In the genomic region with DNA sequence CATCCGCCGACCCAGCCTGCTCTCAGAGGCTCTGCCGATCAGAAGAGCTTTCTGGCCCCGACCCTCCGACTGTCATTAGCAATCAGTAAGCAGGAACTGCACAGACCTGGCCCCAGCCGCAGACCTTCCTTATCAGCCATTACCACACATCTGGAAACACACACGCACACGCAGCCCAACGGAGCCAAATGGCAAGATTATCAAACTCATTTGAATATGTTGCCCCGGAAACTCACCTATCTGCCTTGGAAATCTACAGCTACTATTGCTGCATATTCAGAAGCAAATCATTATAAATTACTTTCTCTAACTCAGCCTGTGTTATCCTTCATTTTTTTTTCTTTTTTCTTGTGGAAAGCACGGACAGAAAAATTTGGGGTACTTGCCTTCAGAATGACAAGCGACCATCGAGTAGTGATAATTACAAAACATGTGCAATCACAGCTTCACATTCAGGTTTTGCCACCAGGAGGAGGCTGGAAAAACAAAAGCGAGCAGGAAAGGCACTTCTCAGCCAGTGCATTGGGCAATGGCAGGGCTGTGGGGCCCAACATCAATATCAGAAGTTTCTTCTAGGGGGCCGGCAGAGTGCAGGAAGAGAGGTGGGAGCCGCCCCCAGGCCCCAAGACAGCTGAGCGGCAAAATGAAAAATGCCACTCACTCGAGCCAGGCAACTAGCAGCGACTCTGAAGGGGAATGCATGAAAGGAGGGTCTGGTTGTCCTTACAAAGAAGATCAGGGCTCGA, we compare ENCODE assay signal across 11 cellular contexts.
DNase-seq lines count a peak whose midpoint lies in the region; ATAC-seq lines count a peak whose summit lies in the region.
"Had no signal": no experiment of that assay in that cellular context is flagged by ENCODE, and none has a peak within 500 bp of the region (broad histone marks: within the 10 kb centered on the region; RNA-seq: fewer than 3 reads in every experiment).

No MANE protein-coding gene starts in this region.

- H3K27ac ChIP-seq in CD4-positive, alpha-beta memory T cell (ENCODE audit: low read depth, low read length) = no peak overlapping the region
- H3K27ac ChIP-seq: dorsolateral prefrontal cortex had no signal

- H3K4me1 Mint-ChIP-seq in CD4-positive, alpha-beta memory T cell = peaks cover 7 to 12% (median 9%) of the 10 kb centered on the region in 4 donors
- H3K4me1 Mint-ChIP-seq in activated T-helper 17 cell treated with anti-CD3 and anti-CD28 coated beads, Interleukin-2, amount 50 U/mL, for 72 hours = peaks cover 13% of the 10 kb centered on the region

- DNase-seq in CD4-positive, alpha-beta memory T cell = no peak
- DNase-seq in KBM-7 = peak; percentile 91
- no peak for DNase-seq in left lobe of liver (ENCODE audit: low spot score)
- no peak for DNase-seq in AG08396 (ENCODE audit: low spot score)
- DNase-seq: dorsolateral prefrontal cortex, hippocampal formation, SHP77 treated with DMSO at 0.1 percent for 48 hours had no signal

- H3K4me3 ChIP-seq in CD4-positive, alpha-beta memory T cell (ENCODE audit: low read length in 2 of 2) = no peak overlapping the region
- H3K4me3 ChIP-seq: dorsolateral prefrontal cortex had no signal

- H3K36me3 ChIP-seq in CD4-positive, alpha-beta memory T cell (ENCODE audit: insufficient read depth, low read length) = no peaks in the 10 kb centered on the region

- peaks cover 0 to 2% of the 10 kb centered on the region in 2 donors for H3K27me3 Mint-ChIP-seq in CD4-positive, alpha-beta memory T cell
- H3K27me3 Mint-ChIP-seq in activated T-helper 17 cell treated with anti-CD3 and anti-CD28 coated beads, Interleukin-2, amount 50 U/mL, for 72 hours = peaks cover 8% of the 10 kb centered on the region

- CTCF ChIA-PET in CD4-positive, alpha-beta memory T cell (lab: Charles Lee; ENCODE audit: partially characterized antibody) = no interaction called here

- H3K27me3 ChIP-seq in CD4-positive, alpha-beta memory T cell (ENCODE audit: insufficient read depth, low read length) = no peaks in the 10 kb centered on the region
- H3K27me3 ChIP-seq: dorsolateral prefrontal cortex had no signal

- H3K4me3 Mint-ChIP-seq in CD4-positive, alpha-beta memory T cell = peak overlapping the region in 6 of 8 donors; percentile 12 to 75 (median 56)
- H3K4me3 Mint-ChIP-seq in activated T-helper 17 cell treated with anti-CD3 and anti-CD28 coated beads, Interleukin-2, amount 50 U/mL, for 72 hours = peak overlapping the region; percentile 47

- peaks cover 0 to 6% of the 10 kb centered on the region in 2 donors for H3K36me3 Mint-ChIP-seq in CD4-positive, alpha-beta memory T cell
- H3K36me3 Mint-ChIP-seq in activated T-helper 17 cell treated with anti-CD3 and anti-CD28 coated beads, Interleukin-2, amount 50 U/mL, for 72 hours (ENCODE audit: low read depth) = no peaks in the 10 kb centered on the region

- POLR2A ChIA-PET in CD4-positive, alpha-beta memory T cell (lab: Charles Lee; ENCODE audit: partially characterized antibody) = no interaction called here

- intact Hi-C loops in CD4-positive, alpha-beta memory T cell (cut with micrococcal nuclease) = no loop called here

- H3K9me3 ChIP-seq in CD4-positive, alpha-beta memory T cell (ENCODE audit: control insufficient read depth in 1 of 2, low read length in 2 of 2) = no peaks in the 10 kb centered on the region

- ATAC-seq in activated T-helper 17 cell treated with anti-CD3 and anti-CD28 coated beads, Interleukin-2, amount 50 U/mL, for 72 hours (replicated peaks) = no peak
- ATAC-seq in left lobe of liver (peak; percentile 63), GM18502 (IDR thresholded peaks at IDR 0.05; ENCODE audit: poor library complexity, unreplicated experiment) (no peak), HG02623 (IDR thresholded peaks at IDR 0.05; ENCODE audit: unreplicated experiment) (no peak), GM21825 (IDR thresholded peaks at IDR 0.05; ENCODE audit: unreplicated experiment) (no peak)

- in situ Hi-C loops in KBM-7 (cut with MboI; ENCODE audit: low pct_unique_long_range_greater_than_20kb, low sequenced_read_pairs) = no loop called here

- peak overlapping the region in 2 of 7 donors; percentile 9 to 11 for H3K27ac Mint-ChIP-seq in CD4-positive, alpha-beta memory T cell
- H3K27ac Mint-ChIP-seq in activated T-helper 17 cell treated with anti-CD3 and anti-CD28 coated beads, Interleukin-2, amount 50 U/mL, for 72 hours = no peak overlapping the region

- H3K4me1 ChIP-seq in CD4-positive, alpha-beta memory T cell (ENCODE audit: insufficient read depth, low read length) = peaks cover 11% of the 10 kb centered on the region

- peaks cover 0 to 11% (median 6%) of the 10 kb centered on the region in 8 donors for H3K9me3 Mint-ChIP-seq in CD4-positive, alpha-beta memory T cell
- H3K9me3 Mint-ChIP-seq in activated T-helper 17 cell treated with anti-CD3 and anti-CD28 coated beads, Interleukin-2, amount 50 U/mL, for 72 hours = peaks cover 7% of the 10 kb centered on the region
